8 cellular contexts compared by ENCODE assay signal in the genomic region with DNA sequence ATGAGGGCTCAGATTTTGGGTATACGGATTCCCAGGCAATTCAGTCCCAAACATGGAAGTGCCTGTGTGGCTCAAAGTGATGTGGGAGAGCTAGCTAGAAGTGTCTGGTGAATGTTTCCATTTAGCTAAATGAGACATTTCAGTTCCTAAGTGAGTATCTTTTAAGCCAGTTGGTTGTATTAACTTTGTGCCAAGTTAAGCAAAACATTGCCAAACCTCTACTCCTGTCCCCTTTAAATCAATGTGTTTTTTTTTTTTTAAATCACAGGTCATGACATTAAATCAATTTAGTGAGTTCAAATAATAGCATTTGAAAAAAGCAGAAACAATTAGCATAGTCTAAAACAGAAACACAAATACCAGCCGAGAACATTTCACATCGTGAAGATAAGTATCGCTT.
"Had no signal": no experiment of that assay in that cellular context is flagged by ENCODE, and none has a peak within 500 bp of the region (broad histone marks: within the 10 kb centered on the region; RNA-seq: fewer than 3 reads in every experiment).

No MANE protein-coding gene starts in this region.

- H3K4me3 ChIP-seq: GM12878 had no signal

- FAIRE-seq: G401.6, GM12878, GM12891, GM12892, GM18507, GM19239 had no signal

- ATAC-seq: GM12878 had no signal

- DNase-seq: GDM1, GF-D8 had no signal
